In genomic region chr12:67993143-67993542, GRCh38 we compare ENCODE assay signal across 28 cellular contexts. TPM values are rescaled to one million over a fixed set of nuclear protein-coding genes. Genes with fewer than 3 reads are reported as not detected.
DNase-seq lines count a peak whose midpoint lies in the region; ATAC-seq and TF ChIP-seq lines count a peak whose summit lies in the region.
"Had no signal": no experiment of that assay in that cellular context is flagged by ENCODE, and none has a peak within 500 bp of the region (broad histone marks: within the 10 kb centered on the region; RNA-seq: fewer than 3 reads in every experiment).

No MANE protein-coding gene starts in this region.

- no peak for DNase-seq in CD8-positive, alpha-beta memory T cell
- DNase-seq in naive B cell = no peak
- no peak for DNase-seq in dorsolateral prefrontal cortex
- DNase-seq in sigmoid colon = no peak
- no peak for DNase-seq in brain microvascular endothelial cell
- DNase-seq: AML-193; C1 segment of cervical spinal cord; CD8-positive, alpha-beta T cell; DMS 273 treated with DMSO at 0.1 percent for 48 hours; DMS79; GF-D8; H9; IMR-90; NCI-H1048; NCI-H1417; NCI-H1694; NCI-H2029 treated with DMSO at 0.1 percent for 48 hours; NCI-H226; NCI-H510A; NCI-H69; OCI-M1; SIG-M5 had no signal

- H3K27ac Mint-ChIP-seq in CD8-positive, alpha-beta memory T cell = peak overlapping the region in 7 of 8 donors; percentile 27 to 97 (median 86)
- H3K27ac Mint-ChIP-seq in naive B cell = peak overlapping the region; percentile 27 to 97 (median 88)
- H3K27ac Mint-ChIP-seq: CD8-positive, alpha-beta T cell; GM23338; H9 had no signal

- H2AFZ ChIP-seq in OCI-LY1 (ENCODE audit: low read length) = no peak overlapping the region
- H2AFZ ChIP-seq: GM23338 had no signal

- no peak for TF ChIP-seq EP300 in sigmoid colon (IDR thresholded peaks at IDR 0.05)

- H3K27ac ChIP-seq in CD8-positive, alpha-beta memory T cell (ENCODE audit: low read depth, low read length) = no peak overlapping the region
- H3K27ac ChIP-seq in OCI-LY1 (ENCODE audit: low read depth, low read length, poor library complexity, severe bottlenecking) (peak overlapping the region; percentile 94), VCaP (peak overlapping the region; percentile 72), dorsolateral prefrontal cortex (no peak overlapping the region), sigmoid colon (no peak overlapping the region), brain microvascular endothelial cell (no peak overlapping the region)
- H3K27ac ChIP-seq: A549, KMS-11, SK-N-MC had no signal

- no peaks in the 10 kb centered on the region for H3K27me3 Mint-ChIP-seq in CD8-positive, alpha-beta memory T cell
- H3K27me3 Mint-ChIP-seq in naive B cell = no peaks in the 10 kb centered on the region

- 77 to 87% methylated on average over 2 of the region's 2 CpGs for WGBS in sigmoid colon, 2 donors

- no peaks in the 10 kb centered on the region for H3F3A ChIP-seq in OCI-LY1 (ENCODE audit: insufficient read depth, low read length)

- no peaks in the 10 kb centered on the region for H4K20me1 ChIP-seq in OCI-LY1 (ENCODE audit: insufficient read depth, low read length)

- in situ Hi-C loops in brain microvascular endothelial cell (cut with HindIII; ENCODE audit: low pct_ligation_motif_present, low sequenced_read_pairs) = no loop called here

- CTCF ChIA-PET in CD8-positive, alpha-beta memory T cell (lab: Charles Lee) = no interaction called here

- intact Hi-C loops in dorsolateral prefrontal cortex (cut with DNase I) (no loop called here), sigmoid colon (cut with DNase I) (no loop called here)

- peaks cover 8 to 18% (median 11%) of the 10 kb centered on the region in 3 donors for H3K36me3 Mint-ChIP-seq in CD8-positive, alpha-beta memory T cell
- H3K36me3 Mint-ChIP-seq in naive B cell = peaks cover 17 to 26% of the 10 kb centered on the region in 2 donors

- peaks cover 25% of the 10 kb centered on the region; the same call in 1 of the 2 replicates for H3K79me2 ChIP-seq in OCI-LY1 (ENCODE audit: insufficient read depth, low read length)

- no peak overlapping the region for H3K4me3 ChIP-seq in CD8-positive, alpha-beta memory T cell (ENCODE audit: low read length)
- peak overlapping the region; percentile 66 for H3K4me3 ChIP-seq in OCI-LY1 (ENCODE audit: low read depth, low read length, poor library complexity, severe bottlenecking)
- H3K4me3 ChIP-seq in dorsolateral prefrontal cortex = no peak overlapping the region
- H3K4me3 ChIP-seq in sigmoid colon = no peak overlapping the region
- no peak overlapping the region for H3K4me3 ChIP-seq in brain microvascular endothelial cell (ENCODE audit: low read depth, low read length)
- H3K4me3 ChIP-seq: A549, GM23338, SK-N-MC had no signal

- H3K4me1 Mint-ChIP-seq in CD8-positive, alpha-beta memory T cell = peaks cover 70 to 85% (median 80%) of the 10 kb centered on the region in 3 donors
- H3K4me1 Mint-ChIP-seq in naive B cell = peaks cover 52 to 68% (median 55%) of the 10 kb centered on the region in 3 donors

- H3K9ac ChIP-seq in OCI-LY1 (ENCODE audit: low read length) = peak overlapping the region; percentile 53; the same call in 1 of the 2 replicates
- H3K9ac ChIP-seq: KMS-11 had no signal

- ATAC-seq in naive B cell (ENCODE audit: low read depth in 2 of 2) = no peak
- ATAC-seq: A549; CD8-positive, alpha-beta T cell; GM23338 had no signal

- no peaks in the 10 kb centered on the region for H3K9me2 ChIP-seq in OCI-LY1 (ENCODE audit: low read depth, low read length)

- peak overlapping the region; percentile 24 to 91 (median 89) for H3K4me3 Mint-ChIP-seq in CD8-positive, alpha-beta memory T cell
- H3K4me3 Mint-ChIP-seq in naive B cell = peak overlapping the region in 3 of 8 donors; percentile 25 to 87 (median 64)
- H3K4me3 Mint-ChIP-seq: GM23338, H9 had no signal

- H3K9me3 ChIP-seq in CD8-positive, alpha-beta memory T cell (ENCODE audit: low read length) = no peaks in the 10 kb centered on the region
- H3K9me3 ChIP-seq in OCI-LY1 (ENCODE audit: low read length) (no peaks in the 10 kb centered on the region), sigmoid colon (no peaks in the 10 kb centered on the region)
- H3K9me3 ChIP-seq: A549 had no signal

- peaks cover 37% of the 10 kb centered on the region for H3K4me1 ChIP-seq in CD8-positive, alpha-beta memory T cell (ENCODE audit: insufficient read depth, low read length)
- H3K4me1 ChIP-seq in OCI-LY1 (ENCODE audit: insufficient read depth, low read length, severe bottlenecking) (peaks cover 65% of the 10 kb centered on the region), sigmoid colon (no peaks in the 10 kb centered on the region)
- H3K4me1 ChIP-seq: A549 had no signal

- H3K36me3 ChIP-seq in CD8-positive, alpha-beta memory T cell (ENCODE audit: insufficient read depth, low read length) = no peaks in the 10 kb centered on the region
- peaks cover 29% of the 10 kb centered on the region for H3K36me3 ChIP-seq in OCI-LY1 (ENCODE audit: insufficient read depth, low read length)
- no peaks in the 10 kb centered on the region for H3K36me3 ChIP-seq in sigmoid colon
- H3K36me3 ChIP-seq in brain microvascular endothelial cell (replicated peaks) = no peaks in the 10 kb centered on the region

- H3K27me3 ChIP-seq in CD8-positive, alpha-beta memory T cell (ENCODE audit: insufficient read depth, low read length, poor library complexity, severe bottlenecking) = no peaks in the 10 kb centered on the region
- H3K27me3 ChIP-seq in OCI-LY1 (ENCODE audit: insufficient read depth, low read length) (no peaks in the 10 kb centered on the region), dorsolateral prefrontal cortex (peaks cover 0 to 5% (median 0%) of the 10 kb centered on the region in 45 donors), sigmoid colon (no peaks in the 10 kb centered on the region), brain microvascular endothelial cell (replicated peaks) (no peaks in the 10 kb centered on the region)

- TF ChIP-seq CTCF in OCI-LY1 (IDR thresholded peaks at IDR 0.05; ENCODE audit: low read length) (no peak), VCaP (conservative IDR thresholded peaks at IDR 0.05) (no peak), dorsolateral prefrontal cortex (IDR thresholded peaks at IDR 0.05 in 54 of 56, conservative IDR thresholded peaks at IDR 0.05 in 2 of 56; ENCODE audit: low read depth in 1 of 56, partially characterized antibody in 56 of 56) (no peak), sigmoid colon (IDR thresholded peaks at IDR 0.05) (no peak), brain microvascular endothelial cell (IDR thresholded peaks at IDR 0.05; ENCODE audit: low read depth, low read length, missing control alignments) (no peak)

- POLR2A ChIA-PET in CD8-positive, alpha-beta memory T cell (lab: Charles Lee) = no interaction called here

- no peaks in the 10 kb centered on the region for H3K9me3 Mint-ChIP-seq in CD8-positive, alpha-beta memory T cell
- peaks cover 0 to 3% (median 0%) of the 10 kb centered on the region in 7 donors for H3K9me3 Mint-ChIP-seq in naive B cell
- H3K9me3 Mint-ChIP-seq: CD8-positive, alpha-beta T cell; GM23338; H9 had no signal

- no peak for TF ChIP-seq POLR2A in sigmoid colon (IDR thresholded peaks at IDR 0.05)

- peak overlapping the region; percentile 70 for H3K4me2 ChIP-seq in OCI-LY1 (ENCODE audit: low read length)
- H3K4me2 ChIP-seq: A549, GM23338, KMS-11 had no signal

RNA-seq across cellular contexts. Expression of gene IFNG-AS1, which starts 3.9 kb away (rescaled TPM):
- total RNA-seq in CD8-positive, alpha-beta memory T cell = 1 to 10 TPM in 1 of 2 experiments, under 1 TPM in 1; 0.95 to 1.6 TPM
- polyA plus RNA-seq in CD8-positive, alpha-beta memory T cell = 35.4 TPM
- polyA plus RNA-seq in naive B cell (ENCODE audit: low read depth in 6 of 6) (10 to 100 TPM in 4 of 6 donors, 1 to 10 TPM in 2; 7.0 to 22.1 (median 12.0) TPM), sigmoid colon (under 1 TPM in 1 of 3 donors, not detected in 2; 0.29 TPM)
- total RNA-seq in dorsolateral prefrontal cortex (1 to 10 TPM in 7 of 120 experiments, under 1 TPM in 75, not detected in 38; 0.25 to 3.6 (median 0.53) TPM), sigmoid colon (not detected)
- total RNA-seq: GM23338, H9, IMR-90 had no signal
- polyA plus RNA-seq: A549, GM23338, IMR-90 had no signal

Comparison
In these comparisons a context has a peak if more than half of its experiments do, and no peak if none do; other contexts are left out.
1. H3K27ac ChIP-seq: peak in OCI-LY1 (single experiment) and VCaP (single experiment); none in CD8-positive, alpha-beta memory T cell (single experiment), dorsolateral prefrontal cortex (0 of 59), sigmoid colon (0 of 4) and brain microvascular endothelial cell (single experiment).